In genomic region chr11:11978792-11979486, GRCh38 we compare ENCODE assay signal across 8 cellular contexts. TPM values are rescaled to one million over a fixed set of nuclear protein-coding genes. Genes with fewer than 3 reads are reported as not detected.
DNase-seq lines count a peak whose midpoint lies in the region; ATAC-seq and TF ChIP-seq lines count a peak whose summit lies in the region.

No MANE protein-coding gene starts in this region.

- H4K20me1 ChIP-seq in SK-N-SH (ENCODE audit: insufficient read depth): no peaks in the 10 kb centered on the region

- H3K36me3 ChIP-seq in SK-N-SH (replicated peaks in 1 of 2; ENCODE audit: control insufficient read depth in 1 of 2, insufficient read depth in 2 of 2, low read length in 1 of 2): peaks cover 26 to 31% of the 10 kb centered on the region in 2 experiments

- DNase-seq in G401 (ENCODE audit: low spot score): peak; percentile 73
- DNase-seq in SK-N-SH: peak; percentile 73
- peak; percentile 86 for DNase-seq in glutamatergic neuron
- peak; percentile 80 for DNase-seq in retina

- no peak overlapping the region for H3K4me3 ChIP-seq in SK-N-SH (ENCODE audit: low read depth in 2 of 2, low read length in 1 of 2)

- peak overlapping the region; percentile 54; the same call in 1 of the 2 replicates for H3K4me2 ChIP-seq in SK-N-SH

- CTCF ChIA-PET in SK-N-SH (lab: Yijun Ruan, JAX): interaction anchor here (0.6 to 6.3 kb wide), 8 partner anchors 8 to 65 kb away, joined by 3 to 39 read pairs (median 4); no protein-coding TSS in a partner anchor

- H3K9me3 Mint-ChIP-seq in glutamatergic neuron (ENCODE audit: unreplicated experiment): peaks cover 11% of the 10 kb centered on the region

- H2AFZ ChIP-seq in SK-N-SH (ENCODE audit: low read depth): no peak overlapping the region

- H3K27ac Mint-ChIP-seq in glutamatergic neuron (ENCODE audit: unreplicated experiment): peak overlapping the region; percentile 87

- H3F3A ChIP-seq in SK-N-SH (replicated peaks; ENCODE audit: insufficient read depth): peaks cover 85% of the 10 kb centered on the region

- peak; percentile 27 to 35; a peak in 2 of 4 replicates for TF ChIP-seq EP300 in SK-N-SH (IDR thresholded peaks at IDR 0.05; ENCODE audit: borderline replicate concordance in 1 of 2, low read depth in 1 of 2, low read length in 1 of 2)

- peaks cover 80 to 87% of the 10 kb centered on the region in 2 experiments for H3K4me1 ChIP-seq in SK-N-SH (ENCODE audit: control insufficient read depth in 1 of 2, insufficient read depth in 2 of 2, low read depth in 1 of 2, low read length in 1 of 2)

- H3K9me2 ChIP-seq in SK-N-SH: no peaks in the 10 kb centered on the region

- in situ Hi-C loops in G401 (cut with HindIII; ENCODE audit: low sequenced_read_pairs): no loop called here

- no peak overlapping the region for H3K4me3 Mint-ChIP-seq in glutamatergic neuron (ENCODE audit: unreplicated experiment)

- no peaks in the 10 kb centered on the region for H3K36me3 Mint-ChIP-seq in glutamatergic neuron (ENCODE audit: unreplicated experiment)

- 60% methylated on average over 7 of the region's 13 CpGs for WGBS in SK-N-SH (ENCODE audit: low lambda C conversion rate)

- no peak for ATAC-seq in HG02885 (IDR thresholded peaks at IDR 0.05; ENCODE audit: poor library complexity, unreplicated experiment)
- no peak for ATAC-seq in HG03097 (IDR thresholded peaks at IDR 0.05; ENCODE audit: low FRiP score, unreplicated experiment)
- ATAC-seq in HG02763 (IDR thresholded peaks at IDR 0.05; ENCODE audit: unreplicated experiment): no peak
- ATAC-seq in GM21390 (IDR thresholded peaks at IDR 0.05; ENCODE audit: unreplicated experiment): no peak

- H3K79me2 ChIP-seq in SK-N-SH (ENCODE audit: insufficient read depth): peaks cover 67% of the 10 kb centered on the region

- H3K9ac ChIP-seq in SK-N-SH: peak overlapping the region; percentile 79

- peaks cover 8% of the 10 kb centered on the region for H3K27me3 Mint-ChIP-seq in glutamatergic neuron (ENCODE audit: unreplicated experiment)

- TF ChIP-seq CTCF in SK-N-SH (IDR thresholded peaks at IDR 0.05): no peak
- TF ChIP-seq CTCF in glutamatergic neuron (IDR thresholded peaks at IDR 0.05; ENCODE audit: partially characterized antibody, unreplicated experiment): no peak

- H3K27ac ChIP-seq in SK-N-SH (ENCODE audit: low read depth in 2 of 2, low read length in 1 of 2): peak overlapping the region; percentile 99 to 100

- TF ChIP-seq RAD21 in SK-N-SH (IDR thresholded peaks at IDR 0.05; ENCODE audit: low read length): no peak

- POLR2A ChIA-PET in SK-N-SH (lab: Yijun Ruan, JAX): interaction anchor here (0.9 to 2.2 kb wide), 10 partner anchors 10 to 1122 kb away, joined by 4 to 21 read pairs (median 6); partner anchors contain the start of genes DKK3, USP47 and ZBED5

- no peaks in the 10 kb centered on the region for H3K9me3 ChIP-seq in SK-N-SH

- no peaks in the 10 kb centered on the region for H3K27me3 ChIP-seq in SK-N-SH (ENCODE audit: insufficient read depth)

- H3K4me1 Mint-ChIP-seq in glutamatergic neuron (ENCODE audit: low read depth, unreplicated experiment): peaks cover 38% of the 10 kb centered on the region

TF ChIP-seq in SK-N-SH, 30 proteins besides CTCF, POLR2A, EP300 and RAD21:
- TF ChIP-seq MAX (IDR thresholded peaks at IDR 0.05; ENCODE audit: low read depth) (no peak; the same call in 1 of the 2 replicates), NRF1 (IDR thresholded peaks at IDR 0.05; ENCODE audit: low read depth, low read length) (no peak), USF2 (IDR thresholded peaks at IDR 0.05; ENCODE audit: borderline replicate concordance, low read depth, low read length) (0 out of 2 replicates have a peak, but pooled peaks have one; percentile 46), FOSL2 (IDR thresholded peaks at IDR 0.05; ENCODE audit: borderline replicate concordance, low read depth) (no peak), POLR2AphosphoS5 (IDR thresholded peaks at IDR 0.05; ENCODE audit: low read depth, low read length) (no peak), GABPA (IDR thresholded peaks at IDR 0.05; ENCODE audit: low read depth) (peak; percentile 51; the same call in 1 of the 2 replicates), CHD2 (IDR thresholded peaks at IDR 0.05; ENCODE audit: low read length, partially characterized antibody) (peak; percentile 61), NFIC (IDR thresholded peaks at IDR 0.05; ENCODE audit: borderline replicate concordance) (peak; percentile 78), ELF1 (IDR thresholded peaks at IDR 0.05) (no peak), GATA2 (CRISPR knock-in tag; IDR thresholded peaks at IDR 0.05) (no peak), TCF12 (IDR thresholded peaks at IDR 0.05) (peak; percentile 16; the same call in 1 of the 2 replicates)
- TF ChIP-seq, protein P1, sequence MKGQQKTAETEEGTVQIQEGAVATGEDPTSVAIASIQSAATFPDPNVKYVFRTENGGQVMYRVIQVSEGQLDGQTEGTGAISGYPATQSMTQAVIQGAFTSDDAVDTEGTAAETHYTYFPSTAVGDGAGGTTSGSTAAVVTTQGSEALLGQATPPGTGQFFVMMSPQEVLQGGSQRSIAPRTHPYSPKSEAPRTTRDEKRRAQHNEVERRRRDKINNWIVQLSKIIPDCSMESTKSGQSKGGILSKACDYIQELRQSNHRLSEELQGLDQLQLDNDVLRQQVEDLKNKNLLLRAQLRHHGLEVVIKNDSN (IDR thresholded peaks at IDR 0.05; ENCODE audit: borderline replicate concordance, low read depth): peak; percentile 80
- TF ChIP-seq, protein P2, sequence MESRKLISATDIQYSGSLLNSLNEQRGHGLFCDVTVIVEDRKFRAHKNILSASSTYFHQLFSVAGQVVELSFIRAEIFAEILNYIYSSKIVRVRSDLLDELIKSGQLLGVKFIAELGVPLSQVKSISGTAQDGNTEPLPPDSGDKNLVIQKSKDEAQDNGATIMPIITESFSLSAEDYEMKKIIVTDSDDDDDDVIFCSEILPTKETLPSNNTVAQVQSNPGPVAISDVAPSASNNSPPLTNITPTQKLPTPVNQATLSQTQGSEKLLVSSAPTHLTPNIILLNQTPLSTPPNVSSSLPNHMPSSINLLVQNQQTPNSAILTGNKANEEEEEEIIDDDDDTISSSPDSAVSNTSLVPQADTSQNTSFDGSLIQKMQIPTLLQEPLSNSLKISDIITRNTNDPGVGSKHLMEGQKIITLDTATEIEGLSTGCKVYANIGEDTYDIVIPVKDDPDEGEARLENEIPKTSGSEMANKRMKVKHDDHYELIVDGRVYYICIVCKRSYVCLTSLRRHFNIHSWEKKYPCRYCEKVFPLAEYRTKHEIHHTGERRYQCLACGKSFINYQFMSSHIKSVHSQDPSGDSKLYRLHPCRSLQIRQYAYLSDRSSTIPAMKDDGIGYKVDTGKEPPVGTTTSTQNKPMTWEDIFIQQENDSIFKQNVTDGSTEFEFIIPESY (IDR thresholded peaks at IDR 0.05; ENCODE audit: borderline replicate concordance, low read depth): no peak
TF ChIP-seq in SK-N-SH: peak in this region for 6.

RNA-seq across cellular contexts. Expression of gene DKK3, which starts 29.5 kb away (rescaled TPM):
- total RNA-seq in G401 (2014; rRNA removed; shearing (Covaris generic)): 29.5 and 55.1 TPM in 2 replicates
- 1,174 and 1,491 TPM in 2 replicates for polyA plus RNA-seq in SK-N-SH (2012; rRNA removed)
- 1,028 and 1,442 TPM in 2 replicates for polyA plus RNA-seq in SK-N-SH (2012; cell fraction: cytosol; rRNA removed)
- 933 and 1,160 TPM in 2 replicates for polyA plus RNA-seq in SK-N-SH (2012; cell fraction: nucleus; rRNA removed)
- 131 TPM for total RNA-seq in glutamatergic neuron (ENCODE audit: unreplicated experiment)
